In genomic region chr2:55232084-55232862, GRCh38 we compare ENCODE assay signal across 7 cellular contexts.
A peak's percentile ranks its signal among the peaks of the same experiment; 100 is the strongest.
DNase-seq lines count a peak whose midpoint lies in the region; ATAC-seq and TF ChIP-seq lines count a peak whose summit lies in the region.

TSS of gene CLHC1 (minus strand) at chr2:55232293. CDS start at chr2:55222411, 9,882 bp downstream.
TSS of gene RPS27A (plus strand) at chr2:55232688. CDS start at chr2:55232825, 137 bp downstream.

- TF ChIP-seq CTCF in retinal pigment epithelial cell (conservative IDR thresholded peaks at IDR 0.05; ENCODE audit: low read depth, low read length): no peak

- DNase-seq in NCI-H2029 (lab: John Stamatoyannopoulos, UW) (peak; percentile 95), T-helper 22 cell (ENCODE audit: low read depth) (peak; percentile 86), astrocyte of the hippocampus (ENCODE audit: low read depth, low spot score) (peak; percentile 97), hypothalamus (lab: John Stamatoyannopoulos, UW) (peak; percentile 38 to 100 (median 82)), retinal pigment epithelial cell (ENCODE audit: low read depth) (peak; percentile 92)

- peak; percentile 85 for ATAC-seq in GM18505 (IDR thresholded peaks at IDR 0.05; ENCODE audit: unreplicated experiment)
- ATAC-seq in HG02973 (IDR thresholded peaks at IDR 0.05; ENCODE audit: unreplicated experiment): peak; percentile 83

- H3K4me3 ChIP-seq in retinal pigment epithelial cell (ENCODE audit: low read length): peak within 1 kb of the TSS; percentile 100

- peak; percentile 95 for TF ChIP-seq POLR2A in GM18505 (IDR thresholded peaks at IDR 0.05; ENCODE audit: borderline replicate concordance, extremely low read depth, insufficient read depth, insufficient read length)

Comparison
In these comparisons a context has a peak if more than half of its experiments do, and no peak if none do; other contexts are left out.
1. Peak in every context shown above with its lines: DNase-seq, ATAC-seq and H3K4me3 ChIP-seq.